ENCODE assay signal across 17 cellular contexts in the genomic region with DNA sequence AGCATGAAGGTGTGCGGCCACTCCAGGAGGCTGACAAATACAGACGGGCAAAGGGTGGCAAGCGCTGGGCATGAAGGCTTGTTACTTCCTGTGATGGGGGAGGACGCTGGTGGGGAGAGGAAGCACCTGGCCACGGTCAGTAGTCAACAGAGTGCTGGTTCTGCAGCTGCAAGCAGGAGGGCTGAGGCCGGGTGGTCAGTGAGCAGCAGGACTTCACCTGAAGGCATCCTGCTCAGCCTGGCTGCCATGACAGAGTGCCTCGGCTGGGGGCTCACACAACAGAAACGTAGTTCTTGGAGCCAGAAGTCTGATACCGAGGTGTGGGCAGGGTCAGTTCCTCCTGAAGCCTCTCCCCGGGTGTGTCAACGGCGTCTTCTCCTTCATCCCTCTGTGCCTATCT.
DNase-seq lines count a peak whose midpoint lies in the region; ATAC-seq, FAIRE-seq and TF ChIP-seq lines count a peak whose summit lies in the region.
"Had no signal": no experiment of that assay in that cellular context is flagged by ENCODE, and none has a peak within 500 bp of the region (broad histone marks: within the 10 kb centered on the region; RNA-seq: fewer than 3 reads in every experiment).

No MANE protein-coding gene starts in this region.

- H3K9me3 ChIP-seq in DND-41 (ENCODE audit: insufficient read depth, low read length, severe bottlenecking) (peaks cover 3% of the 10 kb centered on the region), esophagus muscularis mucosa (no peaks in the 10 kb centered on the region)

- no peak overlapping the region for H3K27ac Mint-ChIP-seq in activated T-helper 2 cell treated with anti-CD3 and anti-CD28 coated beads, Interferon-gamma antibody, Interleukin-2, Interleukin-4, amounts not matched to agents 10 μg/mL and 5 μg/mL and 100 μg/mL, durations not matched to agents 14 hours and 24 hours and 36 hours
- H3K27ac Mint-ChIP-seq: B cell; CD8-positive, alpha-beta memory T cell; HFFc6 had no signal

- FAIRE-seq in urothelium cell line (lab: Jason Lieb, UNC): peak; percentile 13
- FAIRE-seq: GM12878, GM18507, HepG2, HTR-8/SVneo had no signal

- no peak overlapping the region for H3K4me3 Mint-ChIP-seq in activated T-helper 2 cell treated with anti-CD3 and anti-CD28 coated beads, Interferon-gamma antibody, Interleukin-2, Interleukin-4, amounts not matched to agents 10 μg/mL and 5 μg/mL and 100 μg/mL, durations not matched to agents 14 hours and 24 hours and 36 hours (ENCODE audit: low read depth)
- H3K4me3 Mint-ChIP-seq: B cell; CD14-positive monocyte; CD8-positive, alpha-beta memory T cell; HFFc6 had no signal

- no peaks in the 10 kb centered on the region for H3K79me2 ChIP-seq in DND-41 (ENCODE audit: insufficient read depth, low read length)

- no peak overlapping the region for H2AFZ ChIP-seq in DND-41 (ENCODE audit: low read depth, low read length)

- intact Hi-C loops in esophagus muscularis mucosa (cut with DNase I): no loop called here
- intact Hi-C loops in activated T-helper 2 cell treated with anti-CD3 and anti-CD28 coated beads, Interferon-gamma antibody, Interleukin-2, Interleukin-4, amounts not matched to agents 10 μg/mL and 5 μg/mL and 100 μg/mL, durations not matched to agents 14 hours and 24 hours and 36 hours (cut with micrococcal nuclease): no loop called here

- TF ChIP-seq POLR2A in esophagus muscularis mucosa (IDR thresholded peaks at IDR 0.05; ENCODE audit: low read depth): no peak

- peak overlapping the region; percentile 18 for H3K27ac ChIP-seq in DND-41 (ENCODE audit: low read length)
- H3K27ac ChIP-seq in esophagus muscularis mucosa (replicated peaks in 1 of 4): no peak overlapping the region

- H3K9me3 Mint-ChIP-seq in activated T-helper 2 cell treated with anti-CD3 and anti-CD28 coated beads, Interferon-gamma antibody, Interleukin-2, Interleukin-4, amounts not matched to agents 10 μg/mL and 5 μg/mL and 100 μg/mL, durations not matched to agents 14 hours and 24 hours and 36 hours: peaks cover 5% of the 10 kb centered on the region

- H3K4me1 Mint-ChIP-seq in activated T-helper 2 cell treated with anti-CD3 and anti-CD28 coated beads, Interferon-gamma antibody, Interleukin-2, Interleukin-4, amounts not matched to agents 10 μg/mL and 5 μg/mL and 100 μg/mL, durations not matched to agents 14 hours and 24 hours and 36 hours (ENCODE audit: low read depth): no peaks in the 10 kb centered on the region
- H3K4me1 Mint-ChIP-seq: B cell had no signal

- ATAC-seq in DND-41 (ENCODE audit: insufficient read depth, low read depth): peak; percentile 51
- ATAC-seq: GM12878, HepG2 had no signal

- H3K36me3 ChIP-seq in DND-41 (ENCODE audit: insufficient read depth, low read length) (no peaks in the 10 kb centered on the region), esophagus muscularis mucosa (no peaks in the 10 kb centered on the region)

- no peaks in the 10 kb centered on the region for H3K27me3 Mint-ChIP-seq in activated T-helper 2 cell treated with anti-CD3 and anti-CD28 coated beads, Interferon-gamma antibody, Interleukin-2, Interleukin-4, amounts not matched to agents 10 μg/mL and 5 μg/mL and 100 μg/mL, durations not matched to agents 14 hours and 24 hours and 36 hours (ENCODE audit: low read depth)

- TF ChIP-seq CTCF in DND-41 (IDR thresholded peaks at IDR 0.05; ENCODE audit: borderline replicate concordance, extremely low read depth, low read length, poor library complexity, severe bottlenecking) (no peak), esophagus muscularis mucosa (IDR thresholded peaks at IDR 0.05) (no peak)

- H3K4me1 ChIP-seq in DND-41 (ENCODE audit: insufficient read depth, low read length): peaks cover 40% of the 10 kb centered on the region
- H3K4me1 ChIP-seq in esophagus muscularis mucosa: no peaks in the 10 kb centered on the region

- WGBS in esophagus muscularis mucosa: 62% methylated on average over 10 of the region's 12 CpGs

- TF ChIP-seq EP300 in esophagus muscularis mucosa (IDR thresholded peaks at IDR 0.05): no peak

- H3K27me3 ChIP-seq in DND-41 (ENCODE audit: insufficient read depth, low read length, poor library complexity) (no peaks in the 10 kb centered on the region), esophagus muscularis mucosa (peaks cover 0 to 66% (median 2%) of the 10 kb centered on the region in 4 donors)

- no peaks in the 10 kb centered on the region for H3K36me3 Mint-ChIP-seq in activated T-helper 2 cell treated with anti-CD3 and anti-CD28 coated beads, Interferon-gamma antibody, Interleukin-2, Interleukin-4, amounts not matched to agents 10 μg/mL and 5 μg/mL and 100 μg/mL, durations not matched to agents 14 hours and 24 hours and 36 hours (ENCODE audit: low read depth)
- H3K36me3 Mint-ChIP-seq: CD14-positive monocyte had no signal

- no peak overlapping the region for H3K4me2 ChIP-seq in DND-41 (ENCODE audit: insufficient read depth, low read length)

- H3K4me3 ChIP-seq in DND-41 (ENCODE audit: low read depth in 1 of 2, low read length in 2 of 2) (no peak overlapping the region), esophagus muscularis mucosa (no peak overlapping the region)
- H3K4me3 ChIP-seq: GM12878 had no signal

- DNase-seq in AG20443 (ENCODE audit: low spot score): peak; percentile 7
- peak; percentile 69 for DNase-seq in DND-41
- peak; percentile 82 for DNase-seq in esophagus muscularis mucosa (ENCODE audit: extremely low spot score)
- DNase-seq in urothelium cell line (ENCODE audit: low spot score): peak; percentile 8
- no peak for DNase-seq in NCI-H1048 (lab: John Stamatoyannopoulos, UW)
- no peak for DNase-seq in activated T-helper 2 cell treated with anti-CD3 and anti-CD28 coated beads, Interferon-gamma antibody, Interleukin-2, Interleukin-4, amounts not matched to agents 10 μg/mL and 5 μg/mL and 100 μg/mL, durations not matched to agents 14 hours and 24 hours and 36 hours (ENCODE audit: low spot score)
- no peak for DNase-seq in Kasumi-1 (lab: John Stamatoyannopoulos, UW)
- DNase-seq: ACHN; CD8-positive, alpha-beta memory T cell; HCEC 1CT; HFFc6 had no signal

- no peak overlapping the region for H3K9ac ChIP-seq in DND-41 (ENCODE audit: low read depth, low read length)

- no peaks in the 10 kb centered on the region for H4K20me1 ChIP-seq in DND-41 (ENCODE audit: insufficient read depth, low read length)

Comparison
In these comparisons a context has a peak if more than half of its experiments do, and no peak if none do; other contexts are left out.
1. DNase-seq: peak in AG20443 (single experiment), DND-41 (single experiment), esophagus muscularis mucosa (single experiment) and urothelium cell line (single experiment); none in NCI-H1048 (single experiment), activated T-helper 2 cell treated with anti-CD3 and anti-CD28 coated beads, Interferon-gamma antibody, Interleukin-2, Interleukin-4, amounts not matched to agents 10 μg/mL and 5 μg/mL and 100 μg/mL, durations not matched to agents 14 hours and 24 hours and 36 hours (single experiment) and Kasumi-1 (0 of 2).